In the genomic region with DNA sequence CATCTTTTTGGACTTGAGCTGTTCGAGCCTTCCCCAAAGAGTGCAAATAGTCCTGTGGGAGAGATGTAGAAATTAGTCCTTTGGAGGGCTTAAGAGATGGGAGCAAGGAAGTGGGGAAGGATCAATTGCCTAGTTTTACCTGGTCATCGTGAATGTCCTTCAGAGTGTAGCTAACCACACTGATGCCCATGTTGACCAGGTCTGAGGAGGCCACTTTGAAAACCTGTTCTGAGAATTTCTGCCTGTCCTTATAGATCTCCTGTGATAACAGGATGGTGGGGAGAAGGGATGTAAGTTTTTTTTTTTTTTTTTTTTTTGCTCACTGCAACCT, we compare ENCODE assay signal across 9 cellular contexts. TPM values are rescaled to one million over a fixed set of nuclear protein-coding genes. Genes with fewer than 3 reads are reported as not detected.
A peak's percentile ranks its signal among the peaks of the same experiment; 100 is the strongest.
DNase-seq lines count a peak whose midpoint lies in the region; ATAC-seq and TF ChIP-seq lines count a peak whose summit lies in the region.
"Had no signal": no experiment of that assay in that cellular context is flagged by ENCODE, and none has a peak within 500 bp of the region (broad histone marks: within the 10 kb centered on the region; RNA-seq: fewer than 3 reads in every experiment).

No MANE protein-coding gene starts in this region.

- no peak for TF ChIP-seq CTCF in CD8-positive, alpha-beta T cell (IDR thresholded peaks at IDR 0.05)
- no peak for TF ChIP-seq CTCF in nephron progenitor cell (IDR thresholded peaks at IDR 0.05)

- intact Hi-C loops in CD8-positive, alpha-beta T cell (cut with DNase I, micrococcal nuclease), result loop anchor here (5.0 kb wide), 3 partner anchors 42 to 347 kb away; no protein-coding TSS in a partner anchor

- H3K36me3 Mint-ChIP-seq in CD8-positive, alpha-beta T cell, result peaks cover 48% of the 10 kb centered on the region
- peaks cover 55% of the 10 kb centered on the region for H3K36me3 Mint-ChIP-seq in nephron progenitor cell (ENCODE audit: low read depth)

- H3K4me1 Mint-ChIP-seq in CD8-positive, alpha-beta T cell (ENCODE audit: low read depth), result peaks cover 80% of the 10 kb centered on the region
- peaks cover 60% of the 10 kb centered on the region for H3K4me1 Mint-ChIP-seq in nephron progenitor cell

- H3K4me3 ChIP-seq in CD8-positive, alpha-beta T cell (ENCODE audit: low read depth, low read length), result no peak overlapping the region
- no peak overlapping the region for H3K4me3 ChIP-seq in HUES6 (ENCODE audit: low read depth, low read length)

- no peaks in the 10 kb centered on the region for H3K27me3 Mint-ChIP-seq in CD8-positive, alpha-beta T cell (ENCODE audit: low read depth)
- peaks cover 3% of the 10 kb centered on the region for H3K27me3 Mint-ChIP-seq in nephron progenitor cell (ENCODE audit: low read depth, poor library complexity)

- CTCF ChIA-PET in CD8-positive, alpha-beta T cell (lab: Charles Lee), result interaction anchor here (0.7 to 11.0 kb wide), 5 partner anchors 10 to 61 kb away, joined by 3 to 121 read pairs (median 5); partner anchors contain the start of gene TUBB

- H3K27ac Mint-ChIP-seq in CD8-positive, alpha-beta T cell, result peak overlapping the region; percentile 11
- peak overlapping the region; percentile 48 for H3K27ac Mint-ChIP-seq in nephron progenitor cell

- no peaks in the 10 kb centered on the region for H3K27me3 ChIP-seq in CD8-positive, alpha-beta T cell (ENCODE audit: insufficient read depth, low read length)
- no peaks in the 10 kb centered on the region for H3K27me3 ChIP-seq in HUES6 (ENCODE audit: control insufficient read depth, insufficient read depth, low read length)

- peak overlapping the region; percentile 47 for H3K4me3 Mint-ChIP-seq in CD8-positive, alpha-beta T cell
- H3K4me3 Mint-ChIP-seq in nephron progenitor cell, result peak overlapping the region; percentile 68

- no peaks in the 10 kb centered on the region for H3K9me3 Mint-ChIP-seq in CD8-positive, alpha-beta T cell
- H3K9me3 Mint-ChIP-seq in nephron progenitor cell, result no peaks in the 10 kb centered on the region

- POLR2A ChIA-PET in CD8-positive, alpha-beta T cell (lab: Charles Lee), result interaction anchor here (0.6 to 0.9 kb wide), 2 partner anchors 54 to 133 kb away, joined by 3 read pairs; no protein-coding TSS in a partner anchor

- no peak for ATAC-seq in CD8-positive, alpha-beta T cell
- ATAC-seq in GM18868 (IDR thresholded peaks at IDR 0.05; ENCODE audit: unreplicated experiment), result no peak
- no peak for ATAC-seq in HG02642 (IDR thresholded peaks at IDR 0.05; ENCODE audit: poor library complexity, unreplicated experiment)
- ATAC-seq in GM19395 (IDR thresholded peaks at IDR 0.05; ENCODE audit: unreplicated experiment), result no peak

- H3K9me3 ChIP-seq in CD8-positive, alpha-beta T cell (ENCODE audit: low read length), result no peaks in the 10 kb centered on the region
- no peaks in the 10 kb centered on the region for H3K9me3 ChIP-seq in HUES6 (ENCODE audit: control insufficient read depth, insufficient read depth, low read depth, low read length)

- H3K4me1 ChIP-seq in CD8-positive, alpha-beta T cell (ENCODE audit: insufficient read depth, low read length), result peaks cover 65% of the 10 kb centered on the region
- H3K4me1 ChIP-seq in HUES6 (ENCODE audit: control insufficient read depth, insufficient read depth, low read length), result peaks cover 15% of the 10 kb centered on the region; the same call in 1 of the 2 replicates

- H3K36me3 ChIP-seq in CD8-positive, alpha-beta T cell (ENCODE audit: insufficient read depth, low read length), result no peaks in the 10 kb centered on the region
- H3K36me3 ChIP-seq in HUES6 (ENCODE audit: control insufficient read depth, insufficient read depth, low read length), result peaks cover 64% of the 10 kb centered on the region

- no peak overlapping the region for H3K27ac ChIP-seq in CD8-positive, alpha-beta T cell (ENCODE audit: low read depth, low read length)
- no peak overlapping the region for H3K27ac ChIP-seq in HUES6 (ENCODE audit: low read depth, low read length)

- DNase-seq in CD8-positive, alpha-beta T cell, result no peak
- peak; percentile 46 for DNase-seq in astrocyte of the hippocampus (ENCODE audit: low read depth, low spot score)
- no peak for DNase-seq in nephron progenitor cell
- DNase-seq: amniotic stem cell, NCI-H446 treated with DMSO at 0.1 percent for 48 hours had no signal

- peak overlapping the region; percentile 2 for H3K9ac ChIP-seq in HUES6 (ENCODE audit: low read length)

RNA-seq across cellular contexts. Expression of gene FLOT1, which starts 2.0 kb away (rescaled TPM):
- total RNA-seq in CD8-positive, alpha-beta T cell, result 10 to 100 TPM; 27.5 to 27.8 TPM

RNA-seq across cellular contexts. Expression of gene IER3, which starts 3.8 kb away (rescaled TPM):
- 1 to 10 TPM; 9.7 to 9.9 TPM for total RNA-seq in CD8-positive, alpha-beta T cell

RNA-seq across cellular contexts. Expression of gene TUBB, which starts 20.4 kb away (rescaled TPM):
- total RNA-seq in CD8-positive, alpha-beta T cell, result 10 to 100 TPM; 61.3 to 63.1 TPM

RNA-seq across cellular contexts. Expression of gene MDC1, which starts 23.4 kb away (rescaled TPM):
- 10 to 100 TPM; 38.9 to 48.8 TPM for total RNA-seq in CD8-positive, alpha-beta T cell

RNA-seq across cellular contexts. Expression of gene NRM, which starts 49.7 kb away (rescaled TPM):
- total RNA-seq in CD8-positive, alpha-beta T cell, result 1 to 10 TPM; 1.5 to 2.0 TPM
